ENCODE assay signal across 17 cellular contexts in the genomic region with DNA sequence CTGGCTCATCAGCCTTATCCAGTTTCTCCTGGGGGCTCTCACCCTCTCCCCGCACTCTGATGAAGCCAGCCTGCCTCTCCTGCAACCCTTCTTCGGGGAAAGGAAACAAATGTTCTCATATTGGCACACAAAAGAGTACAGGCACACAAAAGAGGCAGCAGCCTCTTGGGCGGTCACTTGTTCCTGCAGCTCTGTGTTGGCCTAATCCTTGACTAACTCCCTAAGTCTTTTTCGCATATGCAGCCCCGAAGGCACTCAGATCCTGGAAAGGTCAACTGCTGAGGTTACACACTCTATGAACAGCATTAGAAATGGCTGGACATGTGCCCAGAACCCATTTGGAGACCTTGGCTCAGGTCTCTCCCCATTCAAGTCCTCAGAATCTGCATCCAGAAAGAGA. TPM values are rescaled to one million over a fixed set of nuclear protein-coding genes. Genes with fewer than 3 reads are reported as not detected.
DNase-seq lines count a peak whose midpoint lies in the region; ATAC-seq and TF ChIP-seq lines count a peak whose summit lies in the region.
"Had no signal": no experiment of that assay in that cellular context is flagged by ENCODE, and none has a peak within 500 bp of the region (broad histone marks: within the 10 kb centered on the region; RNA-seq: fewer than 3 reads in every experiment).

No MANE protein-coding gene starts in this region.

- TF ChIP-seq EP300 in ovary (IDR thresholded peaks at IDR 0.05) (no peak), transverse colon (IDR thresholded peaks at IDR 0.05; ENCODE audit: low read depth) (no peak)

- CTCF ChIA-PET in activated CD4-positive, alpha-beta memory T cell treated with anti-CD3 and anti-CD28 coated beads, Interleukin-2, amount 10 ng/mL, durations not matched to agents 7 days and 5 days (lab: Charles Lee): no interaction called here

- H3K36me3 ChIP-seq in body of pancreas (replicated peaks in 1 of 2; ENCODE audit: insufficient read depth in 1 of 2, low read depth in 2 of 2) (no peaks in the 10 kb centered on the region), left ventricle myocardium inferior (no peaks in the 10 kb centered on the region), ovary (no peaks in the 10 kb centered on the region), transverse colon (no peaks in the 10 kb centered on the region)

- TF ChIP-seq CTCF in body of pancreas (IDR thresholded peaks at IDR 0.05) (no peak), left ventricle myocardium inferior (IDR thresholded peaks at IDR 0.05; ENCODE audit: borderline replicate concordance) (no peak), ovary (IDR thresholded peaks at IDR 0.05) (no peak), transverse colon (IDR thresholded peaks at IDR 0.05) (no peak)

- H3K36me3 Mint-ChIP-seq in activated CD4-positive, alpha-beta memory T cell treated with anti-CD3 and anti-CD28 coated beads, Interleukin-2, amount 10 ng/mL, durations not matched to agents 7 days and 5 days (ENCODE audit: low read depth): no peaks in the 10 kb centered on the region

- WGBS in body of pancreas, 2 donors: 40 to 53% methylated on average over 5 of the region's 5 CpGs
- WGBS in ovary, 3 donors: 30 to 36% (median 31%) methylated on average over 5 of the region's 5 CpGs
- WGBS in transverse colon (ENCODE audit: low coverage in 1 of 2), 2 donors: 69% methylated on average over 5 of the region's 5 CpGs; no CpG with 5 or more reads in 1 of the 2 donors

- peaks cover 37% of the 10 kb centered on the region for H3K4me1 ChIP-seq in body of pancreas
- peaks cover 19% of the 10 kb centered on the region for H3K4me1 ChIP-seq in left ventricle myocardium inferior
- H3K4me1 ChIP-seq in ovary (ENCODE audit: insufficient read depth): peaks cover 29% of the 10 kb centered on the region
- peaks cover 0 to 19% (median 5%) of the 10 kb centered on the region in 4 donors for H3K4me1 ChIP-seq in transverse colon

- in situ Hi-C loops in transverse colon (cut with MboI; ENCODE audit: low pct_ligation_motif_present in 1 of 4, low pct_unique_long_range_greater_than_20kb in 1 of 4, low sequenced_read_pairs in 3 of 4): no loop called here

- H3K9me3 Mint-ChIP-seq in activated CD4-positive, alpha-beta memory T cell treated with anti-CD3 and anti-CD28 coated beads, Interleukin-2, amount 10 ng/mL, durations not matched to agents 7 days and 5 days: no peaks in the 10 kb centered on the region
- H3K9me3 Mint-ChIP-seq: activated T-cell treated with anti-CD3 and anti-CD28 coated beads, Interleukin-2, amount 50 U/mL, for 4 hours had no signal

- DNase-seq in body of pancreas (peak; percentile 17 to 47 (median 25)), left ventricle myocardium inferior (peak; percentile 53), ovary (peak in 4 of 5 donors; percentile 69 to 84 (median 76)), transverse colon (peak; percentile 11), mucosa of gallbladder (ENCODE audit: low spot score) (no peak)
- DNase-seq in activated CD8-positive, alpha-beta memory T cell treated with anti-CD3 and anti-CD28 coated beads, Interleukin-2, amount 50 U/mL, for 4 hours: no peak
- no peak for DNase-seq in effector CD4-positive, alpha-beta T cell
- no peak for DNase-seq in activated CD4-positive, alpha-beta memory T cell treated with anti-CD3 and anti-CD28 coated beads, Interleukin-2, amount 10 ng/mL, durations not matched to agents 7 days and 5 days
- DNase-seq: activated CD4-positive, alpha-beta T cell treated with anti-CD3 and anti-CD28 coated beads for 4 hours; activated T-cell treated with anti-CD3 and anti-CD28 coated beads, Interleukin-2, amount 50 U/mL, for 4 hours; DND-41; effector memory CD4-positive, alpha-beta T cell; NCI-H1105; NCI-H446; occipital lobe; T-helper 1 cell had no signal

- intact Hi-C loops in body of pancreas (cut with DNase I) (no loop called here), left ventricle myocardium inferior (cut with micrococcal nuclease) (no loop called here), ovary (cut with DNase I) (no loop called here), transverse colon (cut with DNase I; ENCODE audit: low total_unique reads) (no loop called here)

- no peak overlapping the region for H3K27ac Mint-ChIP-seq in activated CD4-positive, alpha-beta memory T cell treated with anti-CD3 and anti-CD28 coated beads, Interleukin-2, amount 10 ng/mL, durations not matched to agents 7 days and 5 days

- no peak overlapping the region for H3K4me3 ChIP-seq in body of pancreas
- H3K4me3 ChIP-seq in left ventricle myocardium inferior: no peak overlapping the region
- no peak overlapping the region for H3K4me3 ChIP-seq in ovary
- no peak overlapping the region for H3K4me3 ChIP-seq in transverse colon

- peak overlapping the region in 3 of 4 donors; percentile 40 to 61 (median 49) for H3K27ac ChIP-seq in body of pancreas
- peak overlapping the region; percentile 82 for H3K27ac ChIP-seq in left ventricle myocardium inferior (replicated peaks)
- H3K27ac ChIP-seq in ovary: peak overlapping the region; percentile 6 to 74
- H3K27ac ChIP-seq in transverse colon: peak overlapping the region; percentile 30 to 67 (median 43)

- H3K4me1 Mint-ChIP-seq in activated CD4-positive, alpha-beta memory T cell treated with anti-CD3 and anti-CD28 coated beads, Interleukin-2, amount 10 ng/mL, durations not matched to agents 7 days and 5 days: no peaks in the 10 kb centered on the region

- H3K9me3 ChIP-seq in body of pancreas: no peaks in the 10 kb centered on the region
- H3K9me3 ChIP-seq in left ventricle myocardium inferior (replicated peaks): no peaks in the 10 kb centered on the region
- no peaks in the 10 kb centered on the region for H3K9me3 ChIP-seq in ovary
- H3K9me3 ChIP-seq in transverse colon: no peaks in the 10 kb centered on the region

- TF ChIP-seq POLR2A in body of pancreas (IDR thresholded peaks at IDR 0.05) (no peak), ovary (IDR thresholded peaks at IDR 0.05) (no peak), transverse colon (IDR thresholded peaks at IDR 0.05) (no peak)

- POLR2A ChIA-PET in activated CD4-positive, alpha-beta memory T cell treated with anti-CD3 and anti-CD28 coated beads, Interleukin-2, amount 10 ng/mL, durations not matched to agents 7 days and 5 days (lab: Charles Lee): no interaction called here

- ATAC-seq in body of pancreas: peak; percentile 45
- ATAC-seq: activated T-cell treated with anti-CD3 and anti-CD28 coated beads, Interleukin-2, amount 50 U/mL, for 4 hours had no signal

- no peaks in the 10 kb centered on the region for H3K27me3 Mint-ChIP-seq in activated CD4-positive, alpha-beta memory T cell treated with anti-CD3 and anti-CD28 coated beads, Interleukin-2, amount 10 ng/mL, durations not matched to agents 7 days and 5 days

- H3K27me3 ChIP-seq in body of pancreas (no peaks in the 10 kb centered on the region), left ventricle myocardium inferior (ENCODE audit: low read depth) (no peaks in the 10 kb centered on the region), ovary (no peaks in the 10 kb centered on the region), transverse colon (no peaks in the 10 kb centered on the region)

- no peak overlapping the region for H3K4me3 Mint-ChIP-seq in activated CD4-positive, alpha-beta memory T cell treated with anti-CD3 and anti-CD28 coated beads, Interleukin-2, amount 10 ng/mL, durations not matched to agents 7 days and 5 days
- H3K4me3 Mint-ChIP-seq: activated T-cell treated with anti-CD3 and anti-CD28 coated beads, Interleukin-2, amount 50 U/mL, for 4 hours had no signal

RNA-seq across cellular contexts. Expression of gene CAMP, which starts 7.4 kb away (rescaled TPM):
- not detected for total RNA-seq in body of pancreas
- not detected for total RNA-seq in left ventricle myocardium inferior
- total RNA-seq in ovary: 1 to 10 TPM in 1 of 7 donors, not detected in 6; 1.1 TPM
- under 1 TPM in 1 of 2 donors, not detected in 1; 0.12 TPM for polyA plus RNA-seq in ovary
- total RNA-seq in transverse colon: not detected
- not detected for total RNA-seq in mucosa of gallbladder
- total RNA-seq in activated CD4-positive, alpha-beta memory T cell treated with anti-CD3 and anti-CD28 coated beads, Interleukin-2, amount 10 ng/mL, durations not matched to agents 7 days and 5 days: not detected
- total RNA-seq: activated T-cell treated with anti-CD3 and anti-CD28 coated beads, Interleukin-2, amount 50 U/mL, for 4 hours; occipital lobe had no signal
- polyA plus RNA-seq: BJ had no signal

RNA-seq across cellular contexts. Expression of gene ZNF589, which starts 25.0 kb away (rescaled TPM):
- total RNA-seq in body of pancreas: 10 to 100 TPM in 1 of 2 donors, 1 to 10 TPM in 1; 8.6 to 40.9 TPM
- total RNA-seq in left ventricle myocardium inferior: 6.6 TPM
- total RNA-seq in ovary: 10 to 100 TPM in 6 of 7 donors, 1 to 10 TPM in 1; 9.7 to 17.8 (median 14.4) TPM
- 10 to 100 TPM in 1 of 2 donors, 1 to 10 TPM in 1; 7.9 to 18.8 TPM for polyA plus RNA-seq in ovary
- total RNA-seq in transverse colon: 1 to 10 TPM; 1.9 to 9.1 (median 5.8) TPM
- 10.0 TPM for total RNA-seq in mucosa of gallbladder
- total RNA-seq in activated CD4-positive, alpha-beta memory T cell treated with anti-CD3 and anti-CD28 coated beads, Interleukin-2, amount 10 ng/mL, durations not matched to agents 7 days and 5 days: 10 to 100 TPM; 38.1 to 38.6 TPM

RNA-seq across cellular contexts. Expression of gene CDC25A, which starts 27.7 kb away (rescaled TPM):
- total RNA-seq in body of pancreas: under 1 TPM in 1 of 2 donors, not detected in 1; 0.33 TPM
- 0.52 TPM for total RNA-seq in left ventricle myocardium inferior
- 1 to 10 TPM; 1.1 to 4.4 (median 3.3) TPM for total RNA-seq in ovary
- polyA plus RNA-seq in ovary: 1 to 10 TPM; 1.4 to 2.1 TPM
- total RNA-seq in transverse colon: 1 to 10 TPM; 1.7 to 7.6 (median 4.8) TPM
- total RNA-seq in mucosa of gallbladder: 0.66 TPM
- 10 to 100 TPM; 19.6 to 20.1 TPM for total RNA-seq in activated CD4-positive, alpha-beta memory T cell treated with anti-CD3 and anti-CD28 coated beads, Interleukin-2, amount 10 ng/mL, durations not matched to agents 7 days and 5 days

Comparison
In these comparisons a context has a peak if more than half of its experiments do, and no peak if none do; other contexts are left out.
1. DNase-seq: peak in body of pancreas (4 of 4), left ventricle myocardium inferior (single experiment), ovary (4 of 5) and transverse colon (single experiment); none in mucosa of gallbladder (single experiment), activated CD8-positive, alpha-beta memory T cell treated with anti-CD3 and anti-CD28 coated beads, Interleukin-2, amount 50 U/mL, for 4 hours (single experiment), effector CD4-positive, alpha-beta T cell (single experiment) and activated CD4-positive, alpha-beta memory T cell treated with anti-CD3 and anti-CD28 coated beads, Interleukin-2, amount 10 ng/mL, durations not matched to agents 7 days and 5 days (single experiment).
2. Peak in every context shown above with its lines, with median percentiles within 50 percentile points of each other: H3K27ac ChIP-seq.